18 cellular contexts compared by ENCODE assay signal in genomic region chr5:142378737-142379365, GRCh38. TPM values are rescaled to one million over a fixed set of nuclear protein-coding genes. Genes with fewer than 3 reads are reported as not detected.
DNase-seq lines count a peak whose midpoint lies in the region; ATAC-seq, FAIRE-seq and TF ChIP-seq lines count a peak whose summit lies in the region.
"Had no signal": no experiment of that assay in that cellular context is flagged by ENCODE, and none has a peak within 500 bp of the region (broad histone marks: within the 10 kb centered on the region; RNA-seq: fewer than 3 reads in every experiment).

No MANE protein-coding gene starts in this region.

- H3K4me3 ChIP-seq in GM12865 (ENCODE audit: low read depth, low read length) (no peak overlapping the region), GM12878 (no peak overlapping the region), mesendoderm (ENCODE audit: low read length) (no peak overlapping the region), Peyer's patch (no peak overlapping the region)
- H3K4me3 ChIP-seq: A549, BLaER1, HAP-1 had no signal

- TF ChIP-seq CTCF in GM12865 (IDR thresholded peaks at IDR 0.05; ENCODE audit: insufficient read depth, low read depth, low read length, missing control alignments): no peak
- no peak for TF ChIP-seq CTCF in GM12878 (IDR thresholded peaks at IDR 0.05 in 2 of 3, conservative IDR thresholded peaks at IDR 0.05 in 1 of 3; ENCODE audit: control insufficient read depth in 2 of 3, extremely low read depth in 1 of 3, insufficient read depth in 1 of 3, low read depth in 3 of 3, low read length in 3 of 3)
- no peak for TF ChIP-seq CTCF in Peyer's patch (IDR thresholded peaks at IDR 0.05)

- H3K23ac ChIP-seq in mesendoderm (ENCODE audit: low read length): no peak overlapping the region

- no peak overlapping the region for H2BK5ac ChIP-seq in mesendoderm (ENCODE audit: low read length)

- no peak overlapping the region; the same call in 1 of the 2 replicates for H2AFZ ChIP-seq in GM12878 (ENCODE audit: control insufficient read depth, low read depth, low read length)

- no peaks in the 10 kb centered on the region for H3K79me1 ChIP-seq in mesendoderm (ENCODE audit: low read length)

- CTCF ChIA-PET in GM12878 (lab: Yijun Ruan, JAX): interaction anchor here (0.8 kb wide), 1 partner anchor 23 kb away, joined by 4 read pairs; no protein-coding TSS in a partner anchor

- RAD21 ChIA-PET in GM12878 (lab: Charles Lee; ENCODE audit: unreplicated experiment): no interaction called here

- peak overlapping the region; percentile 12 for H3K56ac ChIP-seq in mesendoderm (ENCODE audit: low read length)

- ATAC-seq in GM18868 (IDR thresholded peaks at IDR 0.05; ENCODE audit: unreplicated experiment) (peak; percentile 62), GM12878 (peak; percentile 82)
- ATAC-seq in stimulated activated naive CD8-positive, alpha-beta T cell treated with anti-CD3 and anti-CD28 coated beads, Interleukin-15, Interleukin-2, amounts not matched to agents 100 U/mL and 50 U/mL, for 24 hours: no peak
- ATAC-seq: A549 had no signal

- no peak overlapping the region for H4K8ac ChIP-seq in mesendoderm (ENCODE audit: low read depth, low read length)

- no peak for TF ChIP-seq RAD21 in GM12878 (IDR thresholded peaks at IDR 0.05; ENCODE audit: insufficient read depth, low read depth, low read length)

- H3K27ac ChIP-seq in GM12878 (ENCODE audit: control insufficient read depth, insufficient read depth) (peak overlapping the region; percentile 37), mesendoderm (ENCODE audit: low read depth, low read length) (no peak overlapping the region), Peyer's patch (no peak overlapping the region)
- H3K27ac ChIP-seq: 22Rv1, A549, BLaER1, HL-60 had no signal

- SMC1A ChIA-PET in GM12878 (lab: Charles Lee; ENCODE audit: uncharacterized antibody, unreplicated experiment): interaction anchor here (1.3 kb wide), 1 partner anchor 21 kb away, joined by 3 read pairs; no protein-coding TSS in a partner anchor

- no peaks in the 10 kb centered on the region for H3K27me3 ChIP-seq in GM12878 (replicated peaks in 1 of 2; ENCODE audit: control insufficient read depth in 2 of 2, insufficient read depth in 2 of 2, low read length in 1 of 2)
- no peaks in the 10 kb centered on the region for H3K27me3 ChIP-seq in mesendoderm (ENCODE audit: insufficient read depth, low read length, poor library complexity)
- H3K27me3 ChIP-seq in Peyer's patch: no peaks in the 10 kb centered on the region
- H3K27me3 ChIP-seq: BLaER1 had no signal

- intact Hi-C loops in GM12878 (cut with micrococcal nuclease; ENCODE audit: unreplicated experiment): no loop called here

- no peaks in the 10 kb centered on the region for H3K36me3 ChIP-seq in GM12878 (ENCODE audit: control insufficient read depth in 2 of 2, insufficient read depth in 2 of 2, low read length in 1 of 2)
- no peaks in the 10 kb centered on the region for H3K36me3 ChIP-seq in mesendoderm (ENCODE audit: control insufficient read depth, insufficient read depth, low read length)
- H3K36me3 ChIP-seq in Peyer's patch: no peaks in the 10 kb centered on the region
- H3K36me3 ChIP-seq: BLaER1, HAP-1 had no signal

- H3K4me1 ChIP-seq in GM12878 (ENCODE audit: control insufficient read depth, insufficient read depth, low read length) (peaks cover 6% of the 10 kb centered on the region), mesendoderm (ENCODE audit: control insufficient read depth, low read depth, low read length) (no peaks in the 10 kb centered on the region), Peyer's patch (peaks cover 0 to under 1% (median 0%) of the 10 kb centered on the region in 4 donors)
- H3K4me1 ChIP-seq: A549, HAP-1 had no signal

- peak; percentile 30 for DNase-seq in GM12865 (ENCODE audit: low read depth)
- no peak for DNase-seq in GM12878 (ENCODE audit: low read depth, low spot score)
- no peak for DNase-seq in mesendoderm
- DNase-seq in NCI-H1092 treated with DMSO at 0.1 percent for 48 hours (lab: John Stamatoyannopoulos, UW): no peak
- DNase-seq in stimulated activated naive CD8-positive, alpha-beta T cell treated with anti-CD3 and anti-CD28 coated beads, Interleukin-15, Interleukin-2, amounts not matched to agents 100 U/mL and 50 U/mL, for 24 hours: no peak
- DNase-seq in Peyer's patch: no peak
- DNase-seq: CD4-positive, alpha-beta memory T cell; DMS79 treated with DMSO at 0.1 percent for 48 hours; GF-D8; KBM-7 had no signal

- no peak for FAIRE-seq in GM12878 (lab: Jason Lieb, UNC)
- FAIRE-seq: A549, GM19239 had no signal

- no peak overlapping the region for H2BK15ac ChIP-seq in mesendoderm (replicated peaks; ENCODE audit: low read depth)

- H4K5ac ChIP-seq in mesendoderm (ENCODE audit: low read length): no peak overlapping the region

- H2BK120ac ChIP-seq in mesendoderm (ENCODE audit: low read depth, low read length): no peak overlapping the region

- H2AK5ac ChIP-seq in mesendoderm (ENCODE audit: low read length): no peak overlapping the region

- H3K4ac ChIP-seq in mesendoderm (ENCODE audit: low read depth, low read length): no peak overlapping the region

- BruUV-seq in GM12878 (replicated peaks; lab: Mats Ljungman, UMichigan): no TSS peak

- TF ChIP-seq POLR2A in GM12878 (IDR thresholded peaks at IDR 0.05; ENCODE audit: low read depth, low read length) (no peak), Peyer's patch (IDR thresholded peaks at IDR 0.05) (no peak)

- no peaks in the 10 kb centered on the region for H4K20me1 ChIP-seq in GM12878 (ENCODE audit: control insufficient read depth, insufficient read depth)
- H4K20me1 ChIP-seq: BLaER1 had no signal

- H3K9me3 ChIP-seq in GM12878 (replicated peaks; ENCODE audit: control insufficient read depth, insufficient read depth, low read length) (no peaks in the 10 kb centered on the region), Peyer's patch (no peaks in the 10 kb centered on the region)
- H3K9me3 ChIP-seq: A549, BLaER1, HAP-1 had no signal

- 20% methylated on average over 4 of the region's 4 CpGs for WGBS in GM12878 (ENCODE audit: insufficient coverage, insufficient replicate concordance, low lambda C conversion rate, missing lambda C conversion rate)
- WGBS in mesendoderm (ENCODE audit: extremely low coverage, insufficient coverage, low lambda C conversion rate): no CpG with 5 or more reads among the region's 4 CpGs

- H3K4me2 ChIP-seq in GM12878 (ENCODE audit: control insufficient read depth, insufficient read depth) (no peak overlapping the region), mesendoderm (ENCODE audit: low read length) (no peak overlapping the region)
- H3K4me2 ChIP-seq: A549, BLaER1 had no signal

- H3K9ac ChIP-seq in GM12878 (ENCODE audit: control insufficient read depth, insufficient read depth, low read length) (no peak overlapping the region), mesendoderm (ENCODE audit: low read length) (no peak overlapping the region)
- H3K9ac ChIP-seq: BLaER1 had no signal

- H3K18ac ChIP-seq in mesendoderm (ENCODE audit: low read length): no peak overlapping the region

- in situ Hi-C loops in GM12878 (cut with MboI): no loop called here

- POLR2A ChIA-PET in GM12878 (lab: Charles Lee): interaction anchor here (0.7 kb wide), 1 partner anchor 8 kb away, joined by 5 read pairs; no protein-coding TSS in a partner anchor

- TF ChIP-seq EP300 in GM12878 (IDR thresholded peaks at IDR 0.05; ENCODE audit: borderline replicate concordance in 1 of 2, control insufficient read depth in 1 of 2, low read depth in 2 of 2, low read length in 2 of 2): no peak

- H3K79me2 ChIP-seq in GM12878 (ENCODE audit: control insufficient read depth, insufficient read depth, low read length) (no peaks in the 10 kb centered on the region), mesendoderm (ENCODE audit: control insufficient read depth, insufficient read depth, low read length) (no peaks in the 10 kb centered on the region)

TF ChIP-seq in GM12878, 131 proteins besides CTCF, POLR2A, EP300 and RAD21 (continues in another document):
- 0 out of 2 replicates have a peak, but pooled peaks have one; percentile 19 for TF ChIP-seq IKZF1 (conservative IDR thresholded peaks at IDR 0.05)

RNA-seq across cellular contexts. Expression of gene SPRY4, which starts 54.0 kb away (rescaled TPM):
- total RNA-seq in GM12878 (2013; cell fraction: nucleolus; rRNA removed): 3.0 and 5.1 TPM in 2 replicates
- total RNA-seq in GM12878 (2014; rRNA removed) (0.11 and 0.27 TPM in 2 replicates), GM12878 (2014; rRNA removed; fragmentation: Illumina TruSeq; extraction: Trizol) (0.05 and 0.18 TPM in 2 replicates), GM12878 (2021) (0.35 and 0.41 TPM in 2 replicates), Peyer's patch (10 to 100 TPM; 17.5 to 43.3 (median 31.5) TPM)
- polyA plus RNA-seq in GM12878 (2011; ENCODE audit: low read depth): 0.10 TPM
- polyA plus RNA-seq in GM12878 (2011; rRNA removed) (0.71 and 1.4 TPM in 2 replicates), GM12878 (2014; fragmentation: Illumina TruSeq; extraction: Trizol) (0.10 TPM in 1 of 2 replicates, not detected in the other), GM12878 (2014; fragmentation: Nextera tagmentation; extraction: Ambion mirVana) (under 1 TPM in 1 of 2 experiments, not detected in 1; 0.04 TPM), GM12878 (2014; rRNA removed) (0.11 and 0.44 TPM in 2 replicates), GM12878 (2016; fragmentation: Nextera tagmentation; extraction: Ambion mirVana) (under 1 TPM; 0.04 to 0.27 TPM)
- polyA plus RNA-seq in GM12878 (2011; cell fraction: cytosol; rRNA removed): 1.4 and 2.1 TPM in 2 replicates
- polyA plus RNA-seq in GM12878 (2011; cell fraction: nucleus; rRNA removed): 6.4 and 8.1 TPM in 2 replicates
- 0.08 and 0.31 TPM in 2 replicates for polyA plus RNA-seq in GM12878 (2012)
- polyA minus RNA-seq in GM12878 (2011; rRNA and poly(A)+ RNA removed): 3.7 and 7.2 TPM in 2 replicates
- 1.7 and 2.0 TPM in 2 replicates for polyA minus RNA-seq in GM12878 (2011; cell fraction: cytosol; rRNA and poly(A)+ RNA removed)
- polyA minus RNA-seq in GM12878 (2011; cell fraction: nucleus; rRNA and poly(A)+ RNA removed): 11.0 and 18.7 TPM in 2 replicates
- polyA plus RNA-seq in mesendoderm (2013, experiment 1 of 2): 72.5 TPM
- 71.1 TPM for polyA plus RNA-seq in mesendoderm (2013, experiment 2 of 2)
- total RNA-seq: CD4-positive, alpha-beta memory T cell had no signal
- polyA plus RNA-seq: CD14-positive monocyte; CD4-positive, alpha-beta memory T cell had no signal
